21 cellular contexts compared by ENCODE assay signal in the genomic region with DNA sequence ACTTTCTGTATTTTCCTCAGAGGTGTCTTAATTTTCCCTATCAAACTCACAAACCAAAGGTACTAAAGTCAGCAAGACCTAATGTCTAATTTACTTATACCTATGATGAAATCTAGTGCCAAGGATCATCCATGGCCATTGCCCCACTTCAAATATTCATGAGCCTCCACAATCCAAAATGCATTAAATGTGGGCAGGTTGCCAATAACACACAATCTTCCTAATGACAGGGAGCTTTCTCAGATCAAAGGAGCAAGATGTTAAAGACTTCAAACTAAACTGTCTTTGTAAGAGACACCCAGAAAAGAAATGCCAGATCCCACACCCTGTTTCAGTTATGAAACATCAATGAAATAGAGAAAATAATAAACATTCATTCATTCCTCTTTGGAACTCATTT.
DNase-seq lines count a peak whose midpoint lies in the region; ATAC-seq lines count a peak whose summit lies in the region.
"Had no signal": no experiment of that assay in that cellular context is flagged by ENCODE, and none has a peak within 500 bp of the region (broad histone marks: within the 10 kb centered on the region; RNA-seq: fewer than 3 reads in every experiment).

No MANE protein-coding gene starts in this region.

- DNase-seq in DMS 273 (lab: John Stamatoyannopoulos, UW; ENCODE audit: unreplicated experiment) (peak; percentile 62), DMS 273 treated with DMSO at 0.1 percent for 48 hours (lab: John Stamatoyannopoulos, UW) (no peak), NCI-H1105 treated with DMSO at 0.1 percent for 48 hours (lab: John Stamatoyannopoulos, UW) (peak; percentile 89), NCI-H2227 (lab: John Stamatoyannopoulos, UW; ENCODE audit: unreplicated experiment) (peak; percentile 92), SHP77 treated with DMSO at 0.1 percent for 48 hours (lab: John Stamatoyannopoulos, UW) (peak; percentile 38), NCI-H226 (no peak)
- DNase-seq: activated CD4-positive, CD25-positive, alpha-beta regulatory T cell treated with anti-CD3 and anti-CD28 coated beads, Interleukin-2, amount 50 U/mL, for 72 hours; activated T-cell treated with anti-CD3 and anti-CD28 coated beads, Interleukin-2, amount 50 U/mL, for 24 hours; adrenal gland; AML-193; effector memory CD8-positive, alpha-beta T cell; H7; islet precursor cell; MM.1S; mucosa of descending colon; right lobe of liver; stimulated activated naive CD8-positive, alpha-beta T cell treated with anti-CD3 and anti-CD28 coated beads, Interleukin-15, amount 100 ng/mL, for 72 hours; T-cell; tibial artery had no signal

- ATAC-seq in HG02571 (IDR thresholded peaks at IDR 0.05; ENCODE audit: unreplicated experiment) (no peak), GM18502 (IDR thresholded peaks at IDR 0.05; ENCODE audit: poor library complexity, unreplicated experiment) (no peak)
- ATAC-seq: effector memory CD8-positive, alpha-beta T cell; mucosa of descending colon; right lobe of liver; stimulated activated naive CD8-positive, alpha-beta T cell treated with anti-CD3 and anti-CD28 coated beads, Interleukin-15, amount 100 ng/mL, for 72 hours; T-cell had no signal

Comparison
In these comparisons a context has a peak if more than half of its experiments do, and no peak if none do; other contexts are left out.
1. DNase-seq: peak in DMS 273 (single experiment), NCI-H1105 treated with DMSO at 0.1 percent for 48 hours (single experiment), NCI-H2227 (single experiment) and SHP77 treated with DMSO at 0.1 percent for 48 hours (single experiment); none in DMS 273 treated with DMSO at 0.1 percent for 48 hours (single experiment) and NCI-H226 (single experiment).